Comparison of ENCODE assay signal across 10 cellular contexts in the genomic region with DNA sequence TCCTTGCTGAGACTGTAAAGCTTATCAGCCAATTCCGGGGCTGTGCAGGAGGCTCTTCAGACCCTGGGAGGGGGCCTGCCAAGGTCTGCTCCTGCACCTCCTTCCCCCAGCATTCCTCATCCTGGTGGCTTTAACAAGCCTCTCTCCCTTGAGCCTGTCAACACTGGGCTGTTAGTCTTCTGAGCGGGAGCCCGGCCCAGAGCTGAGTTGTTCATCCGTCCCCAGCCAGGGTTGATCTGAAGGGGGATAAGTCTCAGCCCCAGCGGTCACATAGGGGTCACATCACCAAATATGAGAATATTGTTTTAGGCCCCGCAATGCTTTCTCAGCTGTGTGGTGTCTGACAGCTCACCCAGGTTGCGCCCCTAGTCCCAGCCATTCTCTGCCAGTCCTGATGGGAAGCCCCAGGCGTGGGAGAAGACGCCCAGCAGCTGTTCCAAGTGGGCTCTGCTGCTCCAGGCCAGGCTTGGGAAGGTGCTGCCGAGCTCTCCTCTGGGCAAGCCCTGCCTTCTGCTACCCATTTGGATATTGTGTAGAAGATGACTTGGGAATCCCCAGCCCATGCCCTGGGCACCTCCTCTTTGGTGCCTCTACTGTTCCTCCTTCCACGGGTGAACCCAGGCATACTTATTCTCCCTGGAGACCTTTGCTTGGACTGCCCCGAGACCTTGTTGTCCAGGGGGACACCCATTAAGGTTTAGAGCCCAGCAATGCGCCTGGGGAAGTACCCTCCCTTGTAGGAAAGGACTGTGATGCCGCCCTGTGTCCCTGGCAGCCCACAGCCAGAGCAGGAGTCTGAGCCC. TPM values are rescaled to one million over a fixed set of nuclear protein-coding genes. Genes with fewer than 3 reads are reported as not detected.
DNase-seq lines count a peak whose midpoint lies in the region; ATAC-seq and TF ChIP-seq lines count a peak whose summit lies in the region.
"Had no signal": no experiment of that assay in that cellular context is flagged by ENCODE, and none has a peak within 500 bp of the region (broad histone marks: within the 10 kb centered on the region; RNA-seq: fewer than 3 reads in every experiment).

No MANE protein-coding gene starts in this region.

- no peak for TF ChIP-seq POLR2A in prostate gland (IDR thresholded peaks at IDR 0.05)

- no peak for TF ChIP-seq CTCF in prostate gland (IDR thresholded peaks at IDR 0.05)

- H3K27ac ChIP-seq in prostate gland: peak overlapping the region; percentile 39 to 60

- peak overlapping the region; percentile 17 for H3K4me3 Mint-ChIP-seq in activated T-cell treated with anti-CD3 and anti-CD28 coated beads, Interleukin-2, amount 50 U/mL, for 4 hours
- H3K4me3 Mint-ChIP-seq in activated T-cell treated with anti-CD3 and anti-CD28 coated beads, Interleukin-2, amount 50 U/mL, for 72 hours: no peak overlapping the region
- H3K4me3 Mint-ChIP-seq: activated naive CD4-positive, alpha-beta T cell treated with anti-CD3 and anti-CD28 coated beads for 36 hours had no signal

- no peaks in the 10 kb centered on the region for H3K9me3 Mint-ChIP-seq in activated T-cell treated with anti-CD3 and anti-CD28 coated beads, Interleukin-2, amount 50 U/mL, for 4 hours
- no peaks in the 10 kb centered on the region for H3K9me3 Mint-ChIP-seq in activated T-cell treated with anti-CD3 and anti-CD28 coated beads, Interleukin-2, amount 50 U/mL, for 72 hours
- H3K9me3 Mint-ChIP-seq: activated naive CD4-positive, alpha-beta T cell treated with anti-CD3 and anti-CD28 coated beads for 36 hours had no signal

- DNase-seq in activated T-cell treated with anti-CD3 and anti-CD28 coated beads, Interleukin-2, amount 50 U/mL, for 4 hours: no peak
- DNase-seq in activated T-cell treated with anti-CD3 and anti-CD28 coated beads, Interleukin-2, amount 50 U/mL, for 72 hours: no peak
- DNase-seq in left cardiac atrium: peak; percentile 50
- DNase-seq in prostate gland (ENCODE audit: low spot score): no peak
- DNase-seq in NCI-H774 (lab: John Stamatoyannopoulos, UW): no peak
- no peak for DNase-seq in SW480 (ENCODE audit: low spot score)
- DNase-seq in C1 segment of cervical spinal cord (lab: John Stamatoyannopoulos, UW): no peak
- DNase-seq: activated naive CD4-positive, alpha-beta T cell treated with anti-CD3 and anti-CD28 coated beads for 36 hours; NCI-H446 had no signal

- H3K27me3 ChIP-seq in prostate gland (replicated peaks; ENCODE audit: insufficient read depth): no peaks in the 10 kb centered on the region

- ATAC-seq in activated T-cell treated with anti-CD3 and anti-CD28 coated beads, Interleukin-2, amount 50 U/mL, for 4 hours: no peak
- no peak for ATAC-seq in activated T-cell treated with anti-CD3 and anti-CD28 coated beads, Interleukin-2, amount 50 U/mL, for 72 hours (replicated peaks in 1 of 2)
- ATAC-seq in left cardiac atrium (peak; percentile 58 to 70), HG03439 (IDR thresholded peaks at IDR 0.05; ENCODE audit: unreplicated experiment) (no peak)

- peaks cover 35% of the 10 kb centered on the region for H3K4me1 ChIP-seq in prostate gland (replicated peaks)

- no peaks in the 10 kb centered on the region for H3K4me1 Mint-ChIP-seq in activated T-cell treated with anti-CD3 and anti-CD28 coated beads, Interleukin-2, amount 50 U/mL, for 4 hours (ENCODE audit: low read depth)
- H3K4me1 Mint-ChIP-seq in activated T-cell treated with anti-CD3 and anti-CD28 coated beads, Interleukin-2, amount 50 U/mL, for 72 hours (ENCODE audit: low read depth): no peaks in the 10 kb centered on the region

- H3K36me3 Mint-ChIP-seq in activated T-cell treated with anti-CD3 and anti-CD28 coated beads, Interleukin-2, amount 50 U/mL, for 4 hours (ENCODE audit: insufficient read depth): peaks cover 9% of the 10 kb centered on the region
- H3K36me3 Mint-ChIP-seq in activated T-cell treated with anti-CD3 and anti-CD28 coated beads, Interleukin-2, amount 50 U/mL, for 72 hours (ENCODE audit: insufficient read depth in 2 of 2): no peaks in the 10 kb centered on the region

- H3K27ac Mint-ChIP-seq in activated T-cell treated with anti-CD3 and anti-CD28 coated beads, Interleukin-2, amount 50 U/mL, for 72 hours: no peak overlapping the region
- H3K27ac Mint-ChIP-seq: activated naive CD4-positive, alpha-beta T cell treated with anti-CD3 and anti-CD28 coated beads for 36 hours had no signal

- WGBS in prostate gland: 51% methylated on average over 14 of the region's 14 CpGs

- no peak overlapping the region for H3K4me3 ChIP-seq in prostate gland

- H3K36me3 ChIP-seq in prostate gland: no peaks in the 10 kb centered on the region

- intact Hi-C loops in left cardiac atrium (cut with DNase I) (no loop called here), prostate gland (cut with DNase I) (no loop called here)

- no peaks in the 10 kb centered on the region for H3K27me3 Mint-ChIP-seq in activated T-cell treated with anti-CD3 and anti-CD28 coated beads, Interleukin-2, amount 50 U/mL, for 4 hours (ENCODE audit: low read depth)
- no peaks in the 10 kb centered on the region for H3K27me3 Mint-ChIP-seq in activated T-cell treated with anti-CD3 and anti-CD28 coated beads, Interleukin-2, amount 50 U/mL, for 72 hours (ENCODE audit: low read depth)

- no peaks in the 10 kb centered on the region for H3K9me3 ChIP-seq in prostate gland

RNA-seq across cellular contexts. Expression of a gene that starts 23.5 kb away (rescaled TPM):
- 10 to 100 TPM; 53.9 to 67.6 (median 59.9) TPM for total RNA-seq in activated T-cell treated with anti-CD3 and anti-CD28 coated beads, Interleukin-2, amount 50 U/mL, for 4 hours
- 10 to 100 TPM; 57.9 to 58.2 TPM for total RNA-seq in activated T-cell treated with anti-CD3 and anti-CD28 coated beads, Interleukin-2, amount 50 U/mL, for 72 hours
- total RNA-seq in left cardiac atrium (100 to 1,000 TPM; 104 to 108 TPM), prostate gland (100 to 1,000 TPM; 148 to 222 TPM)

Comparison
In these comparisons a context has a peak if more than half of its experiments do, and no peak if none do; other contexts are left out.
1. ATAC-seq: peak in left cardiac atrium (2 of 2); none in activated T-cell treated with anti-CD3 and anti-CD28 coated beads, Interleukin-2, amount 50 U/mL, for 4 hours (0 of 2), activated T-cell treated with anti-CD3 and anti-CD28 coated beads, Interleukin-2, amount 50 U/mL, for 72 hours (0 of 2) and HG03439 (single experiment).